8 cellular contexts compared by ENCODE assay signal in genomic region chr14:24058260-24058950, GRCh38. TPM values are rescaled to one million over a fixed set of nuclear protein-coding genes. Genes with fewer than 3 reads are reported as not detected.
DNase-seq lines count a peak whose midpoint lies in the region; ATAC-seq, FAIRE-seq and TF ChIP-seq lines count a peak whose summit lies in the region.

No MANE protein-coding gene starts in this region.

- H3K4me2 ChIP-seq in MM.1S (ENCODE audit: low read depth, low read length) (no peak overlapping the region), HepG2 (ENCODE audit: low read depth, low read length) (peak overlapping the region; percentile 13; the same call in 1 of the 2 replicates)

- H3K36me3 Mint-ChIP-seq in Calu3 (ENCODE audit: insufficient read depth, unreplicated experiment) (peaks cover 5% of the 10 kb centered on the region), type B pancreatic cell (no peaks in the 10 kb centered on the region)

- peaks cover 3% of the 10 kb centered on the region for H3K4me1 Mint-ChIP-seq in Calu3 (ENCODE audit: low read depth, unreplicated experiment)
- H3K4me1 Mint-ChIP-seq in type B pancreatic cell (ENCODE audit: unreplicated experiment): peaks cover 4% of the 10 kb centered on the region

- H3K27me3 Mint-ChIP-seq in Calu3 (ENCODE audit: unreplicated experiment) (peaks cover 68% of the 10 kb centered on the region), type B pancreatic cell (peaks cover 10% of the 10 kb centered on the region)

- no peaks in the 10 kb centered on the region for H3K9me2 ChIP-seq in MM.1S (replicated peaks; ENCODE audit: insufficient read depth, low read length)

- no peaks in the 10 kb centered on the region for H3F3A ChIP-seq in MM.1S (ENCODE audit: insufficient read depth, low read length)

- no peak overlapping the region for H3K4me3 Mint-ChIP-seq in Calu3 (ENCODE audit: low read depth, unreplicated experiment)
- H3K4me3 Mint-ChIP-seq in type B pancreatic cell: peak overlapping the region; percentile 52

- intact Hi-C loops in Calu3 (cut with micrococcal nuclease; ENCODE audit: unreplicated experiment): loop anchor here (1.0 kb wide), 2 partner anchors 32 to 50 kb away; no protein-coding TSS in a partner anchor
- intact Hi-C loops in HepG2 (cut with micrococcal nuclease; ENCODE audit: unreplicated experiment): loop anchor here (1.0 to 2.0 kb wide), 5 partner anchors 32 to 238 kb away; partner anchors contain the start of gene IRF9

- DNase-seq in Calu3: peak; percentile 41
- DNase-seq in MM.1S: peak; percentile 36
- peak; percentile 56 for DNase-seq in SW480 (ENCODE audit: low spot score)
- DNase-seq in coronary artery (ENCODE audit: low spot score): no peak
- DNase-seq in HepG2 (ENCODE audit: low spot score): peak; percentile 89
- DNase-seq in type B pancreatic cell (ENCODE audit: extremely low spot score, unreplicated experiment): no peak

- no peak overlapping the region for H3K27ac ChIP-seq in MM.1S (ENCODE audit: low read length)
- no peak overlapping the region for H3K27ac ChIP-seq in coronary artery
- no peak overlapping the region for H3K27ac ChIP-seq in HepG2 (ENCODE audit: extremely low read length, insufficient read depth, low read length)

- H4K20me1 ChIP-seq in MM.1S (ENCODE audit: insufficient read depth, low read length) (no peaks in the 10 kb centered on the region), HepG2 (ENCODE audit: insufficient read depth, low read length) (no peaks in the 10 kb centered on the region)

- no peaks in the 10 kb centered on the region for H3K36me3 ChIP-seq in MM.1S (replicated peaks; ENCODE audit: insufficient read depth, low read length)
- H3K36me3 ChIP-seq in HepG2 (replicated peaks in 1 of 2; ENCODE audit: control insufficient read depth in 1 of 2, insufficient read depth in 2 of 2, low read length in 2 of 2): no peaks in the 10 kb centered on the region

- H3K4me3 ChIP-seq in MM.1S (ENCODE audit: low read length) (no peak overlapping the region), coronary artery (no peak overlapping the region), HepG2 (replicated peaks in 1 of 3; ENCODE audit: insufficient read depth in 1 of 3, low read depth in 2 of 3, low read length in 3 of 3) (no peak overlapping the region)

- FAIRE-seq in HepG2 (lab: Jason Lieb, UNC): peak; percentile 98

- in situ Hi-C loops in HepG2 (cut with HindIII; ENCODE audit: extremely low pct_ligation_motif_present, low pct_unique_long_range_greater_than_20kb): loop anchor here (5.0 kb wide), 2 partner anchors 34 to 104 kb away; partner anchors contain the start of genes IRF9 and PCK2

- no peaks in the 10 kb centered on the region; the same call in 1 of the 2 replicates for H3K27me3 ChIP-seq in MM.1S (replicated peaks; ENCODE audit: insufficient read depth, low read length)
- peaks cover 19 to 48% of the 10 kb centered on the region in 2 experiments; a peak in 4 of 5 replicates for H3K27me3 ChIP-seq in HepG2 (ENCODE audit: control insufficient read depth in 1 of 2, insufficient read depth in 2 of 2, low read length in 2 of 2)

- BruUV-seq in Calu3 (replicated peaks; lab: Mats Ljungman, UMichigan) (no TSS peak), HepG2 (replicated peaks; lab: Mats Ljungman, UMichigan) (no TSS peak)

- H2AFZ ChIP-seq in MM.1S (ENCODE audit: low read length): no peak overlapping the region
- no peak overlapping the region for H2AFZ ChIP-seq in HepG2 (ENCODE audit: low read length)

- TF ChIP-seq CTCF in Calu3 (IDR thresholded peaks at IDR 0.05; ENCODE audit: unreplicated experiment) (peak; percentile 22), MM.1S (IDR thresholded peaks at IDR 0.05; ENCODE audit: low read length) (peak; percentile 62), coronary artery (IDR thresholded peaks at IDR 0.05) (peak; percentile 78), HepG2 (CRISPR knock-in tag; IDR thresholded peaks at IDR 0.05) (peak; percentile 99), type B pancreatic cell (conservative IDR thresholded peaks at IDR 0.05) (peak; percentile 76)

- H3K9ac ChIP-seq in MM.1S (ENCODE audit: low read length) (no peak overlapping the region), HepG2 (ENCODE audit: insufficient read depth, low read depth, low read length) (no peak overlapping the region)

- CTCF ChIA-PET in Calu3 (lab: Charles Lee): interaction anchor here (0.9 to 4.0 kb wide), 5 partner anchors 34 to 103 kb away, joined by 3 to 68 read pairs (median 12); partner anchors contain the start of genes DCAF11, IRF9, NRL and PCK2
- CTCF ChIA-PET in HepG2 (lab: Yijun Ruan, JAX; ENCODE audit: low intra/inter-chr PET ratio, low total read pairs): interaction anchor here (1.2 to 5.4 kb wide), 8 partner anchors 22 to 239 kb away, joined by 3 to 109 read pairs (median 12); partner anchors contain the start of genes IRF9 and PCK2

- TF ChIP-seq POLR2A in HepG2 (IDR thresholded peaks at IDR 0.05; ENCODE audit: insufficient read depth in 1 of 2, low read depth in 2 of 2, low read length in 2 of 2): no peak

- TF ChIP-seq RAD21 in HepG2 (CRISPR knock-in tag; IDR thresholded peaks at IDR 0.05): peak; percentile 99

- no peaks in the 10 kb centered on the region for H3K79me2 ChIP-seq in MM.1S (ENCODE audit: low read length)
- H3K79me2 ChIP-seq in HepG2 (ENCODE audit: insufficient read depth, low read length): no peaks in the 10 kb centered on the region

- no peaks in the 10 kb centered on the region for H3K9me3 Mint-ChIP-seq in Calu3 (ENCODE audit: low read depth, unreplicated experiment)
- H3K9me3 Mint-ChIP-seq in type B pancreatic cell: no peaks in the 10 kb centered on the region

- H3K27ac Mint-ChIP-seq in Calu3 (ENCODE audit: unreplicated experiment) (no peak overlapping the region), type B pancreatic cell (no peak overlapping the region)

- TF ChIP-seq EP300 in HepG2 (IDR thresholded peaks at IDR 0.05; ENCODE audit: low read depth in 2 of 2, low read length in 2 of 2) (no peak), HepG2 (CRISPR knock-in tag; IDR thresholded peaks at IDR 0.05; ENCODE audit: borderline replicate concordance) (no peak)

- H3K4me1 ChIP-seq in MM.1S (ENCODE audit: low read length) (no peaks in the 10 kb centered on the region), HepG2 (ENCODE audit: insufficient read depth, low read length) (peaks cover 40% of the 10 kb centered on the region)

- POLR2A ChIA-PET in HepG2 (lab: Yijun Ruan, JAX): interaction anchor here (0.8 to 9.6 kb wide), 27 partner anchors 8 to 249 kb away, joined by 3 to 226 read pairs (median 7); partner anchors contain the start of genes CHMP4A, CIDEB, DCAF11 and DHRS1

- ATAC-seq in GM19324 (IDR thresholded peaks at IDR 0.05; ENCODE audit: low FRiP score, unreplicated experiment) (peak; percentile 48), HepG2 (peak; percentile 84), GM19455 (IDR thresholded peaks at IDR 0.05; ENCODE audit: unreplicated experiment) (no peak)

- H3K9me3 ChIP-seq in MM.1S (replicated peaks; ENCODE audit: insufficient read depth, low read length) (no peaks in the 10 kb centered on the region), HepG2 (ENCODE audit: low read length) (no peaks in the 10 kb centered on the region)

- 36% methylated on average over 7 of the region's 7 CpGs for WGBS in HepG2 (ENCODE audit: low lambda C conversion rate)

RNA-seq across cellular contexts. Expression of gene CARMIL3, which starts 6.6 kb away (rescaled TPM):
- total RNA-seq in Calu3 (2022) (0.33 and 0.42 TPM in 2 replicates), HepG2 (2016; rRNA removed; fragmentation: Illumina TruSeq; extraction: Trizol) (0.13 and 0.27 TPM in 2 replicates), type B pancreatic cell (ENCODE audit: low replicate concordance) (2.5 and 2.8 TPM in 2 replicates)
- total RNA-seq in HepG2 (2016; cell fraction: cytosol; rRNA removed; fragmentation: Illumina TruSeq; extraction: Trizol; ENCODE audit: low read depth): 0.18 TPM in 1 of 2 replicates, not detected in the other
- total RNA-seq in HepG2 (2016; cell fraction: insoluble cytoplasmic fraction; rRNA removed; fragmentation: Illumina TruSeq; extraction: Trizol): 0.12 and 0.41 TPM in 2 replicates
- 0.03 and 0.15 TPM in 2 replicates for total RNA-seq in HepG2 (2016; cell fraction: membrane; rRNA removed; fragmentation: Illumina TruSeq; extraction: Trizol)
- 0.47 and 0.65 TPM in 2 replicates for total RNA-seq in HepG2 (2016; cell fraction: nucleus; rRNA removed; fragmentation: Illumina TruSeq; extraction: Trizol)
- polyA plus RNA-seq in HepG2 (2011; rRNA removed): 0.55 and 0.85 TPM in 2 replicates
- 0.13 and 0.21 TPM in 2 replicates for polyA plus RNA-seq in HepG2 (2011; cell fraction: cytosol; rRNA removed)
- polyA plus RNA-seq in HepG2 (2011; cell fraction: nucleus; rRNA removed): 7.7 and 8.1 TPM in 2 replicates
- 0.16 and 0.34 TPM in 2 replicates for polyA plus RNA-seq in HepG2 (2012)
- polyA plus RNA-seq in HepG2 (2016; cell fraction: cytosol; fragmentation: Illumina TruSeq; extraction: Trizol; ENCODE audit: low read depth): 0.03 TPM in 2 replicates
- polyA plus RNA-seq in HepG2 (2016; cell fraction: insoluble cytoplasmic fraction; fragmentation: Illumina TruSeq; extraction: Trizol; ENCODE audit: low read depth): 0.19 and 0.23 TPM in 2 replicates
- 0.05 TPM in 2 replicates for polyA plus RNA-seq in HepG2 (2016; cell fraction: membrane; fragmentation: Illumina TruSeq; extraction: Trizol; ENCODE audit: low read depth)
- 1.6 and 2.9 TPM in 2 replicates for polyA plus RNA-seq in HepG2 (2016; cell fraction: nucleus; fragmentation: Illumina TruSeq; extraction: Trizol; ENCODE audit: insufficient read depth, low read depth)
- polyA minus RNA-seq in HepG2 (2011; rRNA and poly(A)+ RNA removed; ENCODE audit: low replicate concordance): 0.14 and 3.1 TPM in 2 replicates
- polyA minus RNA-seq in HepG2 (2011; cell fraction: cytosol; rRNA and poly(A)+ RNA removed): 0.20 and 0.44 TPM in 2 replicates
- 0.77 and 2.9 TPM in 2 replicates for polyA minus RNA-seq in HepG2 (2011; cell fraction: nucleus; rRNA and poly(A)+ RNA removed)

RNA-seq across cellular contexts. Expression of gene CPNE6, which starts 13.0 kb away (rescaled TPM):
- total RNA-seq in Calu3 (2022): not detected in 2 replicates
- not detected in 2 replicates for total RNA-seq in HepG2 (2016; rRNA removed; fragmentation: Illumina TruSeq; extraction: Trizol)
- total RNA-seq in HepG2 (2016; cell fraction: cytosol; rRNA removed; fragmentation: Illumina TruSeq; extraction: Trizol; ENCODE audit: low read depth): not detected in 2 replicates
- total RNA-seq in HepG2 (2016; cell fraction: insoluble cytoplasmic fraction; rRNA removed; fragmentation: Illumina TruSeq; extraction: Trizol): not detected in 2 replicates
- not detected in 2 replicates for total RNA-seq in HepG2 (2016; cell fraction: membrane; rRNA removed; fragmentation: Illumina TruSeq; extraction: Trizol)
- total RNA-seq in HepG2 (2016; cell fraction: nucleus; rRNA removed; fragmentation: Illumina TruSeq; extraction: Trizol): not detected in 2 replicates
- polyA plus RNA-seq in HepG2 (2011; rRNA removed): 0.03 TPM in 1 of 2 replicates, not detected in the other
- not detected in 2 replicates for polyA plus RNA-seq in HepG2 (2011; cell fraction: cytosol; rRNA removed)
- polyA plus RNA-seq in HepG2 (2011; cell fraction: nucleus; rRNA removed): 0.06 and 0.16 TPM in 2 replicates
- polyA plus RNA-seq in HepG2 (2012): 0.05 TPM in 1 of 2 replicates, not detected in the other
- not detected in 2 replicates for polyA plus RNA-seq in HepG2 (2016; cell fraction: cytosol; fragmentation: Illumina TruSeq; extraction: Trizol; ENCODE audit: low read depth)
- not detected in 2 replicates for polyA plus RNA-seq in HepG2 (2016; cell fraction: insoluble cytoplasmic fraction; fragmentation: Illumina TruSeq; extraction: Trizol; ENCODE audit: low read depth)
- polyA plus RNA-seq in HepG2 (2016; cell fraction: membrane; fragmentation: Illumina TruSeq; extraction: Trizol; ENCODE audit: low read depth): not detected in 2 replicates
- polyA plus RNA-seq in HepG2 (2016; cell fraction: nucleus; fragmentation: Illumina TruSeq; extraction: Trizol; ENCODE audit: insufficient read depth, low read depth): not detected in 2 replicates
- polyA minus RNA-seq in HepG2 (2011; rRNA and poly(A)+ RNA removed; ENCODE audit: low replicate concordance): 0.16 TPM in 1 of 2 replicates, not detected in the other
- polyA minus RNA-seq in HepG2 (2011; cell fraction: cytosol; rRNA and poly(A)+ RNA removed): not detected in 2 replicates
- not detected in 2 replicates for polyA minus RNA-seq in HepG2 (2011; cell fraction: nucleus; rRNA and poly(A)+ RNA removed)
- not detected in 2 replicates for total RNA-seq in type B pancreatic cell (ENCODE audit: low replicate concordance)

RNA-seq across cellular contexts. Expression of gene PCK2, which starts 35.7 kb away (rescaled TPM):
- total RNA-seq in Calu3 (2022): 38.0 and 43.6 TPM in 2 replicates
- total RNA-seq in HepG2 (2016; rRNA removed; fragmentation: Illumina TruSeq; extraction: Trizol): 118 and 129 TPM in 2 replicates
- 29.7 and 32.7 TPM in 2 replicates for total RNA-seq in HepG2 (2016; cell fraction: cytosol; rRNA removed; fragmentation: Illumina TruSeq; extraction: Trizol; ENCODE audit: low read depth)
- 112 and 129 TPM in 2 replicates for total RNA-seq in HepG2 (2016; cell fraction: insoluble cytoplasmic fraction; rRNA removed; fragmentation: Illumina TruSeq; extraction: Trizol)
- 38.2 and 39.1 TPM in 2 replicates for total RNA-seq in HepG2 (2016; cell fraction: membrane; rRNA removed; fragmentation: Illumina TruSeq; extraction: Trizol)
- total RNA-seq in HepG2 (2016; cell fraction: nucleus; rRNA removed; fragmentation: Illumina TruSeq; extraction: Trizol): 96.7 and 121 TPM in 2 replicates
- polyA plus RNA-seq in HepG2 (2011; rRNA removed): 272 and 316 TPM in 2 replicates
- polyA plus RNA-seq in HepG2 (2011; cell fraction: cytosol; rRNA removed): 238 and 309 TPM in 2 replicates
- 309 TPM in 2 replicates for polyA plus RNA-seq in HepG2 (2011; cell fraction: nucleus; rRNA removed)
- 216 and 286 TPM in 2 replicates for polyA plus RNA-seq in HepG2 (2012)
- polyA plus RNA-seq in HepG2 (2016; cell fraction: cytosol; fragmentation: Illumina TruSeq; extraction: Trizol; ENCODE audit: low read depth): 19.2 and 20.8 TPM in 2 replicates
- polyA plus RNA-seq in HepG2 (2016; cell fraction: insoluble cytoplasmic fraction; fragmentation: Illumina TruSeq; extraction: Trizol; ENCODE audit: low read depth): 122 and 140 TPM in 2 replicates
- polyA plus RNA-seq in HepG2 (2016; cell fraction: membrane; fragmentation: Illumina TruSeq; extraction: Trizol; ENCODE audit: low read depth): 27.1 and 31.0 TPM in 2 replicates
- polyA plus RNA-seq in HepG2 (2016; cell fraction: nucleus; fragmentation: Illumina TruSeq; extraction: Trizol; ENCODE audit: insufficient read depth, low read depth): 172 and 175 TPM in 2 replicates
- polyA minus RNA-seq in HepG2 (2011; rRNA and poly(A)+ RNA removed; ENCODE audit: low replicate concordance): 87.1 and 691 TPM in 2 replicates
- 204 and 209 TPM in 2 replicates for polyA minus RNA-seq in HepG2 (2011; cell fraction: cytosol; rRNA and poly(A)+ RNA removed)
- polyA minus RNA-seq in HepG2 (2011; cell fraction: nucleus; rRNA and poly(A)+ RNA removed): 128 and 158 TPM in 2 replicates
- total RNA-seq in type B pancreatic cell (ENCODE audit: low replicate concordance): 35.0 and 40.9 TPM in 2 replicates

RNA-seq across cellular contexts. Expression of gene DCAF11, which starts 56.2 kb away (rescaled TPM):
- total RNA-seq in Calu3 (2022): 58.2 and 63.4 TPM in 2 replicates
- 257 and 342 TPM in 2 replicates for total RNA-seq in HepG2 (2016; rRNA removed; fragmentation: Illumina TruSeq; extraction: Trizol)
- total RNA-seq in HepG2 (2016; cell fraction: cytosol; rRNA removed; fragmentation: Illumina TruSeq; extraction: Trizol; ENCODE audit: low read depth): 34.1 and 39.6 TPM in 2 replicates
- total RNA-seq in HepG2 (2016; cell fraction: insoluble cytoplasmic fraction; rRNA removed; fragmentation: Illumina TruSeq; extraction: Trizol): 258 and 327 TPM in 2 replicates
- total RNA-seq in HepG2 (2016; cell fraction: membrane; rRNA removed; fragmentation: Illumina TruSeq; extraction: Trizol): 160 and 166 TPM in 2 replicates
- 174 and 191 TPM in 2 replicates for total RNA-seq in HepG2 (2016; cell fraction: nucleus; rRNA removed; fragmentation: Illumina TruSeq; extraction: Trizol)
- polyA plus RNA-seq in HepG2 (2011; rRNA removed): 150 and 176 TPM in 2 replicates
- 134 and 153 TPM in 2 replicates for polyA plus RNA-seq in HepG2 (2011; cell fraction: cytosol; rRNA removed)
- 221 and 233 TPM in 2 replicates for polyA plus RNA-seq in HepG2 (2011; cell fraction: nucleus; rRNA removed)
- polyA plus RNA-seq in HepG2 (2012): 123 and 142 TPM in 2 replicates
- polyA plus RNA-seq in HepG2 (2016; cell fraction: cytosol; fragmentation: Illumina TruSeq; extraction: Trizol; ENCODE audit: low read depth): 37.7 and 39.7 TPM in 2 replicates
- polyA plus RNA-seq in HepG2 (2016; cell fraction: insoluble cytoplasmic fraction; fragmentation: Illumina TruSeq; extraction: Trizol; ENCODE audit: low read depth): 251 and 268 TPM in 2 replicates
- polyA plus RNA-seq in HepG2 (2016; cell fraction: membrane; fragmentation: Illumina TruSeq; extraction: Trizol; ENCODE audit: low read depth): 114 and 116 TPM in 2 replicates
- 253 and 275 TPM in 2 replicates for polyA plus RNA-seq in HepG2 (2016; cell fraction: nucleus; fragmentation: Illumina TruSeq; extraction: Trizol; ENCODE audit: insufficient read depth, low read depth)
- 74.6 and 273 TPM in 2 replicates for polyA minus RNA-seq in HepG2 (2011; rRNA and poly(A)+ RNA removed; ENCODE audit: low replicate concordance)
- 98.7 and 103 TPM in 2 replicates for polyA minus RNA-seq in HepG2 (2011; cell fraction: cytosol; rRNA and poly(A)+ RNA removed)
- 146 and 181 TPM in 2 replicates for polyA minus RNA-seq in HepG2 (2011; cell fraction: nucleus; rRNA and poly(A)+ RNA removed)
- total RNA-seq in type B pancreatic cell (ENCODE audit: low replicate concordance): 65.0 and 78.3 TPM in 2 replicates

RNA-seq across cellular contexts. Expression of gene NRL, which starts 56.3 kb away (rescaled TPM):
- total RNA-seq in Calu3 (2022) (1.8 and 2.3 TPM in 2 replicates), HepG2 (2016; rRNA removed; fragmentation: Illumina TruSeq; extraction: Trizol) (4.7 and 5.2 TPM in 2 replicates), type B pancreatic cell (ENCODE audit: low replicate concordance) (1.3 and 1.8 TPM in 2 replicates)
- 6.6 and 7.1 TPM in 2 replicates for total RNA-seq in HepG2 (2016; cell fraction: cytosol; rRNA removed; fragmentation: Illumina TruSeq; extraction: Trizol; ENCODE audit: low read depth)
- total RNA-seq in HepG2 (2016; cell fraction: insoluble cytoplasmic fraction; rRNA removed; fragmentation: Illumina TruSeq; extraction: Trizol): 4.7 and 5.6 TPM in 2 replicates
- total RNA-seq in HepG2 (2016; cell fraction: membrane; rRNA removed; fragmentation: Illumina TruSeq; extraction: Trizol): 9.2 and 10.6 TPM in 2 replicates
- total RNA-seq in HepG2 (2016; cell fraction: nucleus; rRNA removed; fragmentation: Illumina TruSeq; extraction: Trizol): 3.4 and 5.1 TPM in 2 replicates
- polyA plus RNA-seq in HepG2 (2011; rRNA removed): 2.5 and 3.4 TPM in 2 replicates
- 2.9 and 5.2 TPM in 2 replicates for polyA plus RNA-seq in HepG2 (2011; cell fraction: cytosol; rRNA removed)
- polyA plus RNA-seq in HepG2 (2011; cell fraction: nucleus; rRNA removed): 3.5 and 3.9 TPM in 2 replicates
- 2.2 and 2.5 TPM in 2 replicates for polyA plus RNA-seq in HepG2 (2012)
- 3.4 and 5.1 TPM in 2 replicates for polyA plus RNA-seq in HepG2 (2016; cell fraction: cytosol; fragmentation: Illumina TruSeq; extraction: Trizol; ENCODE audit: low read depth)
- 4.5 and 4.7 TPM in 2 replicates for polyA plus RNA-seq in HepG2 (2016; cell fraction: insoluble cytoplasmic fraction; fragmentation: Illumina TruSeq; extraction: Trizol; ENCODE audit: low read depth)
- polyA plus RNA-seq in HepG2 (2016; cell fraction: membrane; fragmentation: Illumina TruSeq; extraction: Trizol; ENCODE audit: low read depth): 6.1 and 7.7 TPM in 2 replicates
- 3.5 and 4.8 TPM in 2 replicates for polyA plus RNA-seq in HepG2 (2016; cell fraction: nucleus; fragmentation: Illumina TruSeq; extraction: Trizol; ENCODE audit: insufficient read depth, low read depth)
- polyA minus RNA-seq in HepG2 (2011; rRNA and poly(A)+ RNA removed; ENCODE audit: low replicate concordance): 0.58 and 9.0 TPM in 2 replicates
- 3.0 and 3.9 TPM in 2 replicates for polyA minus RNA-seq in HepG2 (2011; cell fraction: cytosol; rRNA and poly(A)+ RNA removed)
- polyA minus RNA-seq in HepG2 (2011; cell fraction: nucleus; rRNA and poly(A)+ RNA removed): 6.1 and 6.6 TPM in 2 replicates

Comparison
In these comparisons a context has a peak if more than half of its experiments do, and no peak if none do; other contexts are left out.
1. DNase-seq: peak in Calu3 (single experiment), MM.1S (single experiment), SW480 (single experiment) and HepG2 (single experiment); none in coronary artery (single experiment) and type B pancreatic cell (single experiment).
2. CTCF ChIP-seq: peak in every context shown above with its lines; median percentile 99 in HepG2; 78 in coronary artery; 76 in type B pancreatic cell; 62 in MM.1S; 22 in Calu3.